10 cellular contexts compared by ENCODE assay signal in the genomic region with DNA sequence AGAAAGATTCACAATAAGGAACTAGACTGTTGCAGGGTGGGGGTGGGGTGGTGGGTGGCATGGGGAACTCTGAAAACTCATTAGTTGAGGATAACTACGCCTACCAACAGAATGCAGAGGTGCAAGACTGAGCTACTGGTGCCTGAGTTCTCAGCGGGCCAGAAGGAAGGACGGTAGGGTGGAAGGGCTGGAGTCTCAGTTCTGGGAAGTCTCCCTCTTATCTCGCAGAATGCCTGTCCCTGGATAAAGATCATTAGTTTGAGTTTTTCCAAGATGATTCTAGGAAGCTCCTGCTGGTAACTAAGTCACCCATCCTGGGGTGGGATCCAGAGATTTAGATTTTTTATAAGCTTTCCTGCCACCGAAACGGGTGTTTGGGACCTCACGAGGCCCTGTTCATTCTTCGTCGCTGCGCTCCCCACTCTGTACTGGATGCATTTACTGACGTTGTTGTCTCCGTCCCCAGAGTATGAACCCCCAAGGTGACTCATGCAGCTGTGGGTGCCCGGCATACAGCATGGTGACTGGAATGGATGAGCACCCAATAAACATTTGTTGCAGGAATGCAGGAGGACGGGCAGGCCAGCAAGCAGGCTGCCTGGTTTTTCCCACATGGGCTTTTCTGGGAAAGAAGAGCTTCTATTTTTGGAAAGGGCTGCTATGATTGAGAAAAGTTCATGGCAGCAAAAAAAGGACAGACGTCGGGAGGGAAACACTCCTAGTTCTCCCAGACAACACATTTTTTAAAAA. TPM values are rescaled to one million over a fixed set of nuclear protein-coding genes. Genes with fewer than 3 reads are reported as not detected.
DNase-seq lines count a peak whose midpoint lies in the region; ATAC-seq and TF ChIP-seq lines count a peak whose summit lies in the region.
"Had no signal": no experiment of that assay in that cellular context is flagged by ENCODE, and none has a peak within 500 bp of the region (broad histone marks: within the 10 kb centered on the region; RNA-seq: fewer than 3 reads in every experiment).

No MANE protein-coding gene starts in this region.

- H3K27me3 Mint-ChIP-seq in activated naive CD8-positive, alpha-beta T cell treated with anti-CD3 and anti-CD28 coated beads, Interleukin-2, amount 50 U/mL, for 24 hours: peaks cover 22% of the 10 kb centered on the region

- H3K27ac Mint-ChIP-seq in activated naive CD8-positive, alpha-beta T cell treated with anti-CD3 and anti-CD28 coated beads, Interleukin-2, amount 50 U/mL, for 24 hours: no peak overlapping the region
- H3K27ac Mint-ChIP-seq: immature natural killer cell had no signal

- CTCF ChIA-PET in BJ (lab: Yijun Ruan, JAX): interaction anchor here (1.2 to 3.3 kb wide), 5 partner anchors 9 to 305 kb away, joined by 3 to 12 read pairs (median 8); no protein-coding TSS in a partner anchor

- intact Hi-C loops in heart left ventricle (cut with DNase I) (loop anchor here in 4 of 10 donors (5.0 to 10.0 kb wide), 2 partner anchors 209 to 307 kb away; a partner anchor contains a TSS), prostate gland (cut with DNase I) (loop anchor here (5.0 to 10.0 kb wide), 2 partner anchors 212 to 319 kb away; a partner anchor contains a TSS)

- H3K4me1 ChIP-seq in SJSA1 (replicated peaks): peaks cover 14% of the 10 kb centered on the region
- peaks cover 0 to 26% (median 11%) of the 10 kb centered on the region in 12 donors for H3K4me1 ChIP-seq in heart left ventricle
- H3K4me1 ChIP-seq in prostate gland (replicated peaks): no peaks in the 10 kb centered on the region

- TF ChIP-seq CTCF in BJ (IDR thresholded peaks at IDR 0.05; ENCODE audit: insufficient read depth, low read depth, low read length): no peak
- no peak for TF ChIP-seq CTCF in heart left ventricle (IDR thresholded peaks at IDR 0.05)
- no peak for TF ChIP-seq CTCF in prostate gland (IDR thresholded peaks at IDR 0.05)
- no peak for TF ChIP-seq CTCF in GM13976 (IDR thresholded peaks at IDR 0.05; ENCODE audit: borderline replicate concordance, control extremely low read depth, extremely low read depth, insufficient read depth, missing control alignments)

- H3K27ac ChIP-seq in SJSA1 (no peak overlapping the region), heart left ventricle (peak overlapping the region; percentile 53 to 92 (median 82)), prostate gland (peak overlapping the region; percentile 21 to 79)

- POLR2A ChIA-PET in BJ (lab: Charles Lee): interaction anchor here (0.6 kb wide), 2 partner anchors 14 to 128 kb away, joined by 3 to 4 read pairs; no protein-coding TSS in a partner anchor

- WGBS in heart left ventricle, 4 donors: 42 to 56% (median 49%) methylated on average over 16 of the region's 16 CpGs
- WGBS in prostate gland: 71% methylated on average over 16 of the region's 16 CpGs

- peak; percentile 53 for DNase-seq in BJ (ENCODE audit: low read depth)
- DNase-seq in SJSA1 (ENCODE audit: low read depth in 1 of 2, low spot score in 2 of 2): peak; percentile 7 to 44
- DNase-seq in heart left ventricle: peak in 3 of 5 donors; percentile 41 to 64 (median 44)
- DNase-seq in prostate gland (ENCODE audit: low spot score): no peak
- DNase-seq in effector CD8-positive, alpha-beta T cell (lab: John Stamatoyannopoulos, UW): no peak
- DNase-seq in activated naive CD8-positive, alpha-beta T cell treated with anti-CD3 and anti-CD28 coated beads, Interleukin-2, amount 50 U/mL, for 24 hours: no peak
- DNase-seq in GM13976 (ENCODE audit: low spot score): no peak
- DNase-seq: COR-L47, immature natural killer cell had no signal

- H3K9me3 Mint-ChIP-seq in activated naive CD8-positive, alpha-beta T cell treated with anti-CD3 and anti-CD28 coated beads, Interleukin-2, amount 50 U/mL, for 24 hours: no peaks in the 10 kb centered on the region

- H3K4me3 ChIP-seq in BJ (ENCODE audit: low read depth, low read length) (no peak overlapping the region), SJSA1 (no peak overlapping the region), heart left ventricle (peak overlapping the region in 9 of 12 donors; percentile 43 to 60 (median 49)), prostate gland (no peak overlapping the region)

- H3K36me3 Mint-ChIP-seq in activated naive CD8-positive, alpha-beta T cell treated with anti-CD3 and anti-CD28 coated beads, Interleukin-2, amount 50 U/mL, for 24 hours (ENCODE audit: low read depth): no peaks in the 10 kb centered on the region
- H3K36me3 Mint-ChIP-seq: immature natural killer cell had no signal

- H3K27me3 ChIP-seq in BJ (ENCODE audit: control insufficient read depth, insufficient read depth, low read length): 0 out of 2 replicates have a peak, but pooled peaks cover 1% of the 10 kb centered on the region
- H3K27me3 ChIP-seq in SJSA1 (replicated peaks): no peaks in the 10 kb centered on the region
- peaks cover 0 to 6% (median 1%) of the 10 kb centered on the region in 9 donors for H3K27me3 ChIP-seq in heart left ventricle
- no peaks in the 10 kb centered on the region for H3K27me3 ChIP-seq in prostate gland (replicated peaks; ENCODE audit: insufficient read depth)

- in situ Hi-C loops in GM13976 (cut with MboI; ENCODE audit: low sequenced_read_pairs, unreplicated experiment): no loop called here

- H3K4me3 Mint-ChIP-seq in activated naive CD8-positive, alpha-beta T cell treated with anti-CD3 and anti-CD28 coated beads, Interleukin-2, amount 50 U/mL, for 24 hours: no peak overlapping the region

- no peaks in the 10 kb centered on the region for H3K36me3 ChIP-seq in BJ (ENCODE audit: control insufficient read depth, insufficient read depth, low read length)
- H3K36me3 ChIP-seq in SJSA1: no peaks in the 10 kb centered on the region
- H3K36me3 ChIP-seq in heart left ventricle: no peaks in the 10 kb centered on the region
- H3K36me3 ChIP-seq in prostate gland: no peaks in the 10 kb centered on the region

- ATAC-seq in heart left ventricle: peak; percentile 10 to 37 (median 23)
- no peak for ATAC-seq in activated naive CD8-positive, alpha-beta T cell treated with anti-CD3 and anti-CD28 coated beads, Interleukin-2, amount 50 U/mL, for 24 hours
- no peak for ATAC-seq in HG02973 (IDR thresholded peaks at IDR 0.05; ENCODE audit: unreplicated experiment)

- no peaks in the 10 kb centered on the region for H3K4me1 Mint-ChIP-seq in activated naive CD8-positive, alpha-beta T cell treated with anti-CD3 and anti-CD28 coated beads, Interleukin-2, amount 50 U/mL, for 24 hours
- H3K4me1 Mint-ChIP-seq: immature natural killer cell had no signal

- H3K9me3 ChIP-seq in SJSA1 (replicated peaks): no peaks in the 10 kb centered on the region
- no peaks in the 10 kb centered on the region for H3K9me3 ChIP-seq in heart left ventricle
- no peaks in the 10 kb centered on the region for H3K9me3 ChIP-seq in prostate gland

- TF ChIP-seq POLR2A in heart left ventricle (IDR thresholded peaks at IDR 0.05) (no peak), prostate gland (IDR thresholded peaks at IDR 0.05) (no peak)

RNA-seq across cellular contexts. Expression of a gene that starts 1.1 kb away (rescaled TPM):
- polyA plus RNA-seq in BJ (2011; rRNA removed): 14.9 and 25.7 TPM in 2 replicates
- polyA minus RNA-seq in BJ (2011; rRNA and poly(A)+ RNA removed): 2.4 and 4.2 TPM in 2 replicates
- total RNA-seq in SJSA1 (2014; rRNA removed; shearing (Covaris generic)): 1.7 and 2.0 TPM in 2 replicates
- 100 to 1,000 TPM in 1 of 9 donors, 10 to 100 TPM in 8; 17.0 to 110 (median 43.0) TPM for total RNA-seq in heart left ventricle
- 10 to 100 TPM; 11.7 to 15.0 TPM for polyA plus RNA-seq in heart left ventricle
- total RNA-seq in prostate gland: 100 to 1,000 TPM; 227 to 300 TPM
- polyA plus RNA-seq: immature natural killer cell had no signal

Comparison
In these comparisons a context has a peak if more than half of its experiments do, and no peak if none do; other contexts are left out.
1. DNase-seq: peak in BJ (single experiment), SJSA1 (2 of 2) and heart left ventricle (3 of 5); none in prostate gland (single experiment), effector CD8-positive, alpha-beta T cell (single experiment), activated naive CD8-positive, alpha-beta T cell treated with anti-CD3 and anti-CD28 coated beads, Interleukin-2, amount 50 U/mL, for 24 hours (single experiment) and GM13976 (single experiment).
2. H3K4me3 ChIP-seq: peak in heart left ventricle (9 of 12); none in BJ (single experiment), SJSA1 (single experiment) and prostate gland (0 of 2).
3. ATAC-seq: peak in heart left ventricle (4 of 4); none in activated naive CD8-positive, alpha-beta T cell treated with anti-CD3 and anti-CD28 coated beads, Interleukin-2, amount 50 U/mL, for 24 hours (single experiment) and HG02973 (single experiment).